In genomic region chr7:191105-192034, GRCh38 we compare ENCODE assay signal across 8 cellular contexts. TPM values are rescaled to one million over a fixed set of nuclear protein-coding genes. Genes with fewer than 3 reads are reported as not detected.
DNase-seq lines count a peak whose midpoint lies in the region; ATAC-seq and TF ChIP-seq lines count a peak whose summit lies in the region.

No MANE protein-coding gene starts in this region.

- 33% methylated on average over 35 of the region's 40 CpGs for WGBS in HUES64
- WGBS in ovary, 3 donors, result 15 to 16% (median 15%) methylated on average over 32 to 38 of the region's 40 CpGs

- H3K4me3 ChIP-seq in HUES64 (ENCODE audit: low read length) (peak overlapping the region; percentile 61), ovary (peak overlapping the region; percentile 50)

- DNase-seq in CD14-positive monocyte (ENCODE audit: low spot score) (peak; percentile 66), glomerular visceral epithelial cell (ENCODE audit: extremely low spot score) (peak; percentile 72), ovary (peak in 2 of 5 donors; percentile 51 to 53)
- no peak for DNase-seq in activated T-cell treated with anti-CD3 and anti-CD28 coated beads, Interleukin-2, amount 50 U/mL, for 72 hours
- DNase-seq in activated CD8-positive, alpha-beta memory T cell treated with anti-CD3 and anti-CD28 coated beads for 24 hours, result no peak

- no peak overlapping the region for H3K9ac ChIP-seq in HUES64 (ENCODE audit: low read depth, low read length)

- TF ChIP-seq CTCF in CD14-positive monocyte (IDR thresholded peaks at IDR 0.05) (no peak), ovary (IDR thresholded peaks at IDR 0.05) (no peak)

- peak overlapping the region in 6 of 7 donors; percentile 71 to 96 (median 84) for H3K27ac Mint-ChIP-seq in CD14-positive monocyte
- H3K27ac Mint-ChIP-seq in activated T-cell treated with anti-CD3 and anti-CD28 coated beads, Interleukin-2, amount 50 U/mL, for 72 hours, result no peak overlapping the region

- H3K9me3 ChIP-seq in HUES64 (ENCODE audit: insufficient read depth, low read depth, low read length) (no peaks in the 10 kb centered on the region), ovary (no peaks in the 10 kb centered on the region)

- H3K9me3 Mint-ChIP-seq in CD14-positive monocyte, result no peaks in the 10 kb centered on the region
- no peaks in the 10 kb centered on the region for H3K9me3 Mint-ChIP-seq in activated T-cell treated with anti-CD3 and anti-CD28 coated beads, Interleukin-2, amount 50 U/mL, for 72 hours

- H3K4me1 ChIP-seq in HUES64 (ENCODE audit: insufficient read depth, low read length), result peaks cover 30% of the 10 kb centered on the region
- H3K4me1 ChIP-seq in ovary (ENCODE audit: insufficient read depth), result peaks cover 15% of the 10 kb centered on the region

- H3K36me3 Mint-ChIP-seq in CD14-positive monocyte, result peaks cover 35 to 41% of the 10 kb centered on the region in 2 donors
- H3K36me3 Mint-ChIP-seq in activated T-cell treated with anti-CD3 and anti-CD28 coated beads, Interleukin-2, amount 50 U/mL, for 72 hours (ENCODE audit: insufficient read depth in 2 of 2), result no peaks in the 10 kb centered on the region

- intact Hi-C loops in CD14-positive monocyte (cut with micrococcal nuclease) (loop anchor here (5.0 kb wide), 2 partner anchors 39 to 74 kb away; no protein-coding TSS in a partner anchor), ovary (cut with DNase I) (loop anchor here in 1 of 4 donors (5.0 kb wide), 1 partner anchor 44 kb away; no protein-coding TSS in a partner anchor)

- H3K4me3 Mint-ChIP-seq in CD14-positive monocyte, result peak overlapping the region; percentile 91 to 97
- peak overlapping the region; percentile 51 to 73 for H3K4me3 Mint-ChIP-seq in activated T-cell treated with anti-CD3 and anti-CD28 coated beads, Interleukin-2, amount 50 U/mL, for 72 hours

- H3K36me3 ChIP-seq in HUES64 (ENCODE audit: insufficient read depth, low read length) (peaks cover 13% of the 10 kb centered on the region), ovary (no peaks in the 10 kb centered on the region)

- H3K27me3 ChIP-seq in HUES64 (ENCODE audit: insufficient read depth, low read length) (peaks cover 24% of the 10 kb centered on the region), ovary (no peaks in the 10 kb centered on the region)

- no peak overlapping the region for H3K27ac ChIP-seq in HUES64 (ENCODE audit: low read depth, low read length)
- peak overlapping the region; percentile 51 to 93 for H3K27ac ChIP-seq in ovary

- peak in 1 of 2 donors; percentile 7 for ATAC-seq in activated T-cell treated with anti-CD3 and anti-CD28 coated beads, Interleukin-2, amount 50 U/mL, for 72 hours (replicated peaks in 1 of 2)
- ATAC-seq in GM21619 (IDR thresholded peaks at IDR 0.05; ENCODE audit: unreplicated experiment) (no peak), GM21528 (IDR thresholded peaks at IDR 0.05; ENCODE audit: low FRiP score, unreplicated experiment) (no peak)

- no peak for TF ChIP-seq EP300 in ovary (IDR thresholded peaks at IDR 0.05)

- peaks cover 10 to 37% (median 22%) of the 10 kb centered on the region in 3 donors for H3K27me3 Mint-ChIP-seq in CD14-positive monocyte (ENCODE audit: low read depth in 3 of 3)
- H3K27me3 Mint-ChIP-seq in activated T-cell treated with anti-CD3 and anti-CD28 coated beads, Interleukin-2, amount 50 U/mL, for 72 hours (ENCODE audit: low read depth), result peaks cover 22% of the 10 kb centered on the region

- TF ChIP-seq POLR2A in ovary (IDR thresholded peaks at IDR 0.05), result no peak

- H3K4me1 Mint-ChIP-seq in CD14-positive monocyte, result peaks cover 40% of the 10 kb centered on the region
- no peaks in the 10 kb centered on the region for H3K4me1 Mint-ChIP-seq in activated T-cell treated with anti-CD3 and anti-CD28 coated beads, Interleukin-2, amount 50 U/mL, for 72 hours (ENCODE audit: low read depth)

RNA-seq across cellular contexts. Expression of gene FAM20C, which starts 1.0 kb away (rescaled TPM):
- polyA plus RNA-seq in CD14-positive monocyte (1 to 10 TPM; 1.2 to 1.5 TPM), ovary (10 to 100 TPM in 1 of 2 donors, 1 to 10 TPM in 1; 6.2 to 28.9 TPM)
- 23.1 TPM for polyA plus RNA-seq in HUES64 (2013, experiment 1 of 2)
- 21.7 TPM for polyA plus RNA-seq in HUES64 (2013, experiment 2 of 2)
- under 1 TPM in 1 of 2 donors, not detected in 1; 0.12 TPM for total RNA-seq in activated T-cell treated with anti-CD3 and anti-CD28 coated beads, Interleukin-2, amount 50 U/mL, for 72 hours
- total RNA-seq in ovary, result 10 to 100 TPM; 20.5 to 80.4 (median 47.4) TPM

Comparison
In these comparisons a context has a peak if more than half of its experiments do, and no peak if none do; other contexts are left out.
1. DNase-seq: peak in CD14-positive monocyte (single experiment) and glomerular visceral epithelial cell (single experiment); none in activated T-cell treated with anti-CD3 and anti-CD28 coated beads, Interleukin-2, amount 50 U/mL, for 72 hours (0 of 2) and activated CD8-positive, alpha-beta memory T cell treated with anti-CD3 and anti-CD28 coated beads for 24 hours (single experiment).
2. RNA of gene FAM20C, which starts 1.0 kb away (total RNA-seq): 20.5 to 80.4 TPM in ovary; 0.12 TPM in activated T-cell treated with anti-CD3 and anti-CD28 coated beads, Interleukin-2, amount 50 U/mL, for 72 hours; every median in the first group is over 10 times any median in the second.